In genomic region chr6:38155144-38155543, GRCh38 we compare ENCODE assay signal across 10 cellular contexts.
DNase-seq lines count a peak whose midpoint lies in the region; ATAC-seq and TF ChIP-seq lines count a peak whose summit lies in the region.
"Had no signal": no experiment of that assay in that cellular context is flagged by ENCODE, and none has a peak within 500 bp of the region (broad histone marks: within the 10 kb centered on the region; RNA-seq: fewer than 3 reads in every experiment).

No MANE protein-coding gene starts in this region.

- H3K56ac ChIP-seq in H9 (ENCODE audit: insufficient read length, low read depth, low read length) = no peak overlapping the region

- no peak overlapping the region for H2BK5ac ChIP-seq in H9 (ENCODE audit: insufficient read length, low read length)

- H3K27me3 Mint-ChIP-seq in H9 (ENCODE audit: low read depth) = no peaks in the 10 kb centered on the region; the same call in 1 of the 2 replicates
- no peaks in the 10 kb centered on the region for H3K27me3 Mint-ChIP-seq in activated T-helper 17 cell treated with anti-CD3 and anti-CD28 coated beads, Interleukin-2, amount 50 U/mL, for 72 hours
- H3K27me3 Mint-ChIP-seq in progenitor cell of endocrine pancreas = no peaks in the 10 kb centered on the region

- H3K27ac Mint-ChIP-seq in H9 (peak overlapping the region; percentile 14 to 71 (median 69); a peak in 5 of 7 replicates), progenitor cell of endocrine pancreas (peak overlapping the region; percentile 44)
- peak overlapping the region; percentile 44 for H3K27ac Mint-ChIP-seq in activated T-helper 17 cell treated with anti-CD3 and anti-CD28 coated beads, Interleukin-2, amount 50 U/mL, for 72 hours

- H4K20me1 ChIP-seq in H9 (ENCODE audit: control insufficient read depth, insufficient read depth, insufficient read length) = no peaks in the 10 kb centered on the region

- intact Hi-C loops in right cardiac atrium (cut with DNase I) = no loop called here

- H3K9me3 ChIP-seq in H9 (ENCODE audit: control insufficient read depth, low read depth, low read length) = no peaks in the 10 kb centered on the region
- H3K9me3 ChIP-seq in right cardiac atrium (ENCODE audit: control insufficient read depth, low read length) = no peaks in the 10 kb centered on the region
- H3K9me3 ChIP-seq: colonic mucosa had no signal

- no peaks in the 10 kb centered on the region for H3K23me2 ChIP-seq in H9 (ENCODE audit: insufficient read length, low read depth, low read length, poor library complexity, severe bottlenecking)

- no peaks in the 10 kb centered on the region for H3K79me1 ChIP-seq in H9 (ENCODE audit: insufficient read depth, low read depth, low read length, poor library complexity, severe bottlenecking)

- no peak overlapping the region for H3K4me3 ChIP-seq in right cardiac atrium (ENCODE audit: low read length)
- H3K4me3 ChIP-seq: colonic mucosa had no signal

- DNase-seq in H9 (no peak), right cardiac atrium (peak in 1 of 3 donors; percentile 51), progenitor cell of endocrine pancreas (ENCODE audit: low spot score, unreplicated experiment) (no peak), NCI-H526 (lab: John Stamatoyannopoulos, UW) (no peak)
- no peak for DNase-seq in stimulated activated CD4-positive, alpha-beta T cell treated with anti-CD3 and anti-CD28 coated beads, Interleukin-15, amount 100 ng/mL, for 24 hours
- DNase-seq: colonic mucosa, NCI-H2081, nucleus accumbens had no signal

- H3K9ac ChIP-seq in H9 (ENCODE audit: extremely low read depth, insufficient read length, low read length) = no peak overlapping the region

- H3K4me1 Mint-ChIP-seq in H9 (peaks cover 2 to 11% of the 10 kb centered on the region in 2 experiments; a peak in 3 of 4 replicates), progenitor cell of endocrine pancreas (ENCODE audit: low read depth) (no peaks in the 10 kb centered on the region)
- H3K4me1 Mint-ChIP-seq in activated T-helper 17 cell treated with anti-CD3 and anti-CD28 coated beads, Interleukin-2, amount 50 U/mL, for 72 hours = peaks cover 4% of the 10 kb centered on the region

- H2BK120ac ChIP-seq in H9 (ENCODE audit: low read depth, low read length, poor library complexity, severe bottlenecking) = no peak overlapping the region

- H3K27me3 ChIP-seq in H9 (ENCODE audit: insufficient read depth, low read length) (no peaks in the 10 kb centered on the region), right cardiac atrium (ENCODE audit: control insufficient read depth, insufficient read depth) (no peaks in the 10 kb centered on the region)
- H3K27me3 ChIP-seq: colonic mucosa had no signal

- no peak overlapping the region for H3K18ac ChIP-seq in H9 (ENCODE audit: insufficient read length, low read depth, low read length)

- TF ChIP-seq CTCF in H9 (conservative IDR thresholded peaks at IDR 0.05) = no peak
- TF ChIP-seq CTCF in progenitor cell of endocrine pancreas (IDR thresholded peaks at IDR 0.05; ENCODE audit: unreplicated experiment) = no peak

- no peak overlapping the region for H2BK12ac ChIP-seq in H9 (ENCODE audit: insufficient read length, low read depth, low read length)

- H3K4me1 ChIP-seq in H9 (ENCODE audit: insufficient read depth, low read length) = no peaks in the 10 kb centered on the region
- no peaks in the 10 kb centered on the region for H3K4me1 ChIP-seq in right cardiac atrium (ENCODE audit: control insufficient read depth, insufficient read depth, low read length)
- H3K4me1 ChIP-seq: colonic mucosa had no signal

- no peak overlapping the region for H3K23ac ChIP-seq in H9 (ENCODE audit: insufficient read length, low read depth, low read length)

- no peak overlapping the region for H3K27ac ChIP-seq in H9 (ENCODE audit: insufficient read length, low read depth, low read length)
- no peak overlapping the region for H3K27ac ChIP-seq in right cardiac atrium (ENCODE audit: low read length)
- H3K27ac ChIP-seq: colonic mucosa had no signal

- no peak overlapping the region for H2BK15ac ChIP-seq in H9 (ENCODE audit: low read depth, low read length)

- H3K4me2 ChIP-seq in H9 (ENCODE audit: insufficient read depth, insufficient read length, low read length) = no peak overlapping the region

- no peak overlapping the region for H3K4ac ChIP-seq in H9 (ENCODE audit: low read depth, low read length)

- no peak overlapping the region for H2BK20ac ChIP-seq in H9 (ENCODE audit: low read depth, low read length, poor library complexity, severe bottlenecking)

- H3K9me3 Mint-ChIP-seq in H9 (no peaks in the 10 kb centered on the region), progenitor cell of endocrine pancreas (ENCODE audit: low read depth) (no peaks in the 10 kb centered on the region)
- H3K9me3 Mint-ChIP-seq in activated T-helper 17 cell treated with anti-CD3 and anti-CD28 coated beads, Interleukin-2, amount 50 U/mL, for 72 hours = peaks cover 4% of the 10 kb centered on the region

- no peaks in the 10 kb centered on the region for H3K79me2 ChIP-seq in H9 (ENCODE audit: insufficient read depth, low read length)

- H3T11ph ChIP-seq in H9 (ENCODE audit: low read length) = no peak overlapping the region

- WGBS in H9 (ENCODE audit: extremely low coverage, insufficient read length, low lambda C conversion rate) = no CpG with 5 or more reads among the region's 9 CpGs
- 69% methylated on average over 9 of the region's 9 CpGs for WGBS in right cardiac atrium

- no peak overlapping the region for H4K91ac ChIP-seq in H9 (ENCODE audit: insufficient read length, low read depth, low read length)

- no peak for ATAC-seq in activated T-helper 17 cell treated with anti-CD3 and anti-CD28 coated beads, Interleukin-2, amount 50 U/mL, for 72 hours (replicated peaks)
- ATAC-seq in right cardiac atrium (peak; percentile 46 to 89), SK-N-SH treated with all-trans-retinoic acid at 6 μM for 48 hours (no peak)

- H3K4me3 Mint-ChIP-seq in H9 = no peak overlapping the region
- no peak overlapping the region for H3K4me3 Mint-ChIP-seq in activated T-helper 17 cell treated with anti-CD3 and anti-CD28 coated beads, Interleukin-2, amount 50 U/mL, for 72 hours
- H3K4me3 Mint-ChIP-seq in progenitor cell of endocrine pancreas (ENCODE audit: low read depth) = no peak overlapping the region

- H2AK5ac ChIP-seq in H9 (ENCODE audit: insufficient read length, low read length) = no peak overlapping the region

- H4K8ac ChIP-seq in H9 (replicated peaks; ENCODE audit: insufficient read length, low read depth, low read length) = no peak overlapping the region

- no peak overlapping the region for H4K5ac ChIP-seq in H9 (ENCODE audit: insufficient read length, low read depth, low read length)

- H3K36me3 Mint-ChIP-seq in H9 (ENCODE audit: insufficient read depth in 1 of 3, low read depth in 3 of 3) = peaks cover 0 to 7% (median 0%) of the 10 kb centered on the region in 3 experiments; a peak in 2 of 7 replicates
- peaks cover 25% of the 10 kb centered on the region for H3K36me3 Mint-ChIP-seq in activated T-helper 17 cell treated with anti-CD3 and anti-CD28 coated beads, Interleukin-2, amount 50 U/mL, for 72 hours (ENCODE audit: low read depth)
- peaks cover 13% of the 10 kb centered on the region for H3K36me3 Mint-ChIP-seq in progenitor cell of endocrine pancreas (ENCODE audit: insufficient read depth)

- H2AFZ ChIP-seq in H9 (ENCODE audit: low read length) = no peak overlapping the region

- no peak overlapping the region for H3K14ac ChIP-seq in H9 (ENCODE audit: insufficient read depth, low read length)

TF ChIP-seq in SK-N-SH treated with all-trans-retinoic acid at 6 μM for 48 hours, 23 proteins besides CTCF, POLR2A, EP300 and RAD21:
- TF ChIP-seq ZNF8 (CRISPR knock-in tag; IDR thresholded peaks at IDR 0.05) (no peak), ESRRG (CRISPR knock-in tag; IDR thresholded peaks at IDR 0.05) (no peak), CREB5 (CRISPR knock-in tag; IDR thresholded peaks at IDR 0.05; ENCODE audit: low read depth) (no peak), PPARA (CRISPR knock-in tag; IDR thresholded peaks at IDR 0.05; ENCODE audit: borderline replicate concordance) (no peak), SNAI2 (CRISPR knock-in tag; IDR thresholded peaks at IDR 0.05) (no peak), TOX (CRISPR knock-in tag; IDR thresholded peaks at IDR 0.05; ENCODE audit: borderline replicate concordance) (no peak), ARNTL (CRISPR knock-in tag; IDR thresholded peaks at IDR 0.05; ENCODE audit: borderline replicate concordance, low read depth) (no peak), ISL1 (CRISPR knock-in tag; IDR thresholded peaks at IDR 0.05) (no peak), GLIS3 (CRISPR knock-in tag; IDR thresholded peaks at IDR 0.05) (no peak), ZFP30 (CRISPR knock-in tag; IDR thresholded peaks at IDR 0.05) (no peak), ZNF70 (CRISPR knock-in tag; IDR thresholded peaks at IDR 0.05) (no peak), OSR1 (CRISPR knock-in tag; IDR thresholded peaks at IDR 0.05) (no peak), ZNF565 (CRISPR knock-in tag; conservative IDR thresholded peaks at IDR 0.05; ENCODE audit: low read depth) (no peak), CSDC2 (CRISPR knock-in tag; IDR thresholded peaks at IDR 0.05) (no peak)

Comparison
In these comparisons a context has a peak if more than half of its experiments do, and no peak if none do; other contexts are left out.
1. ATAC-seq: peak in right cardiac atrium (2 of 2); none in activated T-helper 17 cell treated with anti-CD3 and anti-CD28 coated beads, Interleukin-2, amount 50 U/mL, for 72 hours (single experiment) and SK-N-SH treated with all-trans-retinoic acid at 6 μM for 48 hours (single experiment).
2. Peak in every context shown above with its lines, with median percentiles within 50 percentile points of each other: H3K27ac Mint-ChIP-seq.